In the genomic region with DNA sequence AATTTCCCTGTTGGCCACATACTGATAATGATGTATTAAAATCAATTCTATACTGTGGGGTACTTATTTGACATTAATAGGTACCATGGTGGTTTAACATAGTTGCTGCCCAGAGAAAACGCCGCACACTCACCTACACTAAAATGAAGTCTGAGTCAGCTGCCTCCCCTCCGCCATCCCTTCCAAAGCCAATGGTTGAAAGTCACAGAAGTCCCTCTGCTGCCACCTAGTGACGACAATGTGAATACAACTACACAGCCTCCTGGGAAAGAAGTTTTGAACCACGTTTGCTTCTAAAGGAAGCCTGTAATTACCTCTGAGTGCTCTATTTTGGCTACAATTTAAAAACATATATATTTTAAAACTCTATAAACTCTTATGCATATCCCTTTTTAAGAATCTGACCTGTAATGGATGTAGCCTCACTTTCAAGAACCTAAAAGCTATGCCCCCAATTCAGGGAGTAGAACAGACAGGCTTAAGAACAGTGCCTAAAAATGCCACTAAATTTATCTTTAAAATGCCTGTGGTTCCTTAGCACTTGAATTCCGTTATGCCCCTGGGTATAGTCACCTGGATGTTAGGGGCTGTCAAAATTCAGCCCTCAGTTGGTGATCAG, we compare ENCODE assay signal across 8 cellular contexts. TPM values are rescaled to one million over a fixed set of nuclear protein-coding genes. Genes with fewer than 3 reads are reported as not detected.
DNase-seq lines count a peak whose midpoint lies in the region; ATAC-seq and TF ChIP-seq lines count a peak whose summit lies in the region.

No MANE protein-coding gene starts in this region.

- H3K27me3 Mint-ChIP-seq in naive B cell, result peaks cover 0 to 57% (median 40%) of the 10 kb centered on the region in 3 donors

- no peaks in the 10 kb centered on the region for H3K36me3 Mint-ChIP-seq in naive B cell

- H3K4me3 ChIP-seq in BJ (ENCODE audit: low read depth, low read length) (no peak overlapping the region), OCI-LY1 (ENCODE audit: low read depth, low read length, poor library complexity, severe bottlenecking) (no peak overlapping the region), epithelial cell of esophagus (ENCODE audit: low read length) (no peak overlapping the region)

- H3K9me3 ChIP-seq in OCI-LY1 (ENCODE audit: low read length), result no peaks in the 10 kb centered on the region

- H3K36me3 ChIP-seq in BJ (ENCODE audit: control insufficient read depth, insufficient read depth, low read length), result no peaks in the 10 kb centered on the region
- no peaks in the 10 kb centered on the region for H3K36me3 ChIP-seq in OCI-LY1 (ENCODE audit: insufficient read depth, low read length)

- H3K27ac ChIP-seq in OCI-LY1 (ENCODE audit: low read depth, low read length, poor library complexity, severe bottlenecking), result no peak overlapping the region

- POLR2A ChIA-PET in BJ (lab: Charles Lee), result no interaction called here

- H3K27me3 ChIP-seq in BJ (ENCODE audit: control insufficient read depth, insufficient read depth, low read length) (peaks cover 2% of the 10 kb centered on the region), OCI-LY1 (ENCODE audit: insufficient read depth, low read length) (0 out of 2 replicates have a peak, but pooled peaks cover 4% of the 10 kb centered on the region)

- no peak for DNase-seq in BJ (ENCODE audit: low read depth)
- DNase-seq in activated CD8-positive, alpha-beta memory T cell treated with anti-CD3 and anti-CD28 coated beads, Interleukin-2, amount 50 U/mL, for 1 hour (ENCODE audit: extremely low read depth), result peak; percentile 54
- DNase-seq in epithelial cell of esophagus (ENCODE audit: low read depth), result peak; percentile 88
- peak; percentile 63 for DNase-seq in naive B cell
- DNase-seq in stimulated activated CD8-positive, alpha-beta memory T cell treated with anti-CD3 and anti-CD28 coated beads, Interleukin-7, amount 100 ng/mL, for 1 hour (ENCODE audit: low read depth in 2 of 2), result peak; percentile 39 to 61

- H3K79me2 ChIP-seq in OCI-LY1 (ENCODE audit: insufficient read depth, low read length), result no peaks in the 10 kb centered on the region

- TF ChIP-seq EP300 in Ishikawa (IDR thresholded peaks at IDR 0.05; ENCODE audit: borderline replicate concordance), result no peak

- H2AFZ ChIP-seq in OCI-LY1 (ENCODE audit: low read length), result no peak overlapping the region

- no peaks in the 10 kb centered on the region for H3F3A ChIP-seq in OCI-LY1 (ENCODE audit: insufficient read depth, low read length)

- H3K4me2 ChIP-seq in OCI-LY1 (ENCODE audit: low read length), result no peak overlapping the region

- peaks cover 0 to 2% (median 0%) of the 10 kb centered on the region in 7 donors for H3K9me3 Mint-ChIP-seq in naive B cell

- no peak overlapping the region for H3K27ac Mint-ChIP-seq in naive B cell

- H3K4me3 Mint-ChIP-seq in naive B cell, result no peak overlapping the region

- H4K20me1 ChIP-seq in OCI-LY1 (ENCODE audit: insufficient read depth, low read length), result no peaks in the 10 kb centered on the region

- CTCF ChIA-PET in BJ (lab: Yijun Ruan, JAX), result interaction anchor here (0.6 to 5.9 kb wide), 22 partner anchors 10 to 146 kb away, joined by 3 to 46 read pairs (median 4); a partner anchor contains a TSS

- no peaks in the 10 kb centered on the region for H3K4me1 ChIP-seq in OCI-LY1 (ENCODE audit: insufficient read depth, low read length, severe bottlenecking)

- no peaks in the 10 kb centered on the region for H3K9me2 ChIP-seq in OCI-LY1 (ENCODE audit: low read depth, low read length)

- TF ChIP-seq RAD21 in Ishikawa (IDR thresholded peaks at IDR 0.05; ENCODE audit: low read depth), result peak; percentile 88

- H3K4me1 Mint-ChIP-seq in naive B cell, result peaks cover 0 to 4% (median 3%) of the 10 kb centered on the region in 3 donors

- TF ChIP-seq CTCF in BJ (IDR thresholded peaks at IDR 0.05; ENCODE audit: insufficient read depth, low read depth, low read length) (peak; percentile 81), OCI-LY1 (IDR thresholded peaks at IDR 0.05; ENCODE audit: low read length) (peak; percentile 79), epithelial cell of esophagus (IDR thresholded peaks at IDR 0.05; ENCODE audit: insufficient read depth, low read depth, low read length, missing control alignments) (peak; percentile 90)

- no peak overlapping the region for H3K9ac ChIP-seq in OCI-LY1 (ENCODE audit: low read length)

- ATAC-seq in GM19452 (IDR thresholded peaks at IDR 0.05; ENCODE audit: unreplicated experiment) (peak; percentile 87), naive B cell (ENCODE audit: low read depth in 2 of 2) (peak; percentile 81 to 93)

TF ChIP-seq in Ishikawa, 13 proteins besides CTCF, POLR2A, EP300 and RAD21:
- TF ChIP-seq TEAD4 (IDR thresholded peaks at IDR 0.05) (0 out of 2 replicates have a peak, but pooled peaks have one; percentile 9), CEBPB (IDR thresholded peaks at IDR 0.05) (no peak), YY1 (IDR thresholded peaks at IDR 0.05; ENCODE audit: low read depth) (peak; percentile 65)

RNA-seq across cellular contexts. Expression of a gene that starts 20.6 kb away (rescaled TPM):
- polyA plus RNA-seq in BJ (2011; rRNA removed), result 55.3 and 72.2 TPM in 2 replicates
- polyA minus RNA-seq in BJ (2011; rRNA and poly(A)+ RNA removed), result 24.7 and 26.6 TPM in 2 replicates
- 10 to 100 TPM; 25.5 to 64.8 (median 47.7) TPM for polyA plus RNA-seq in naive B cell (ENCODE audit: low read depth in 6 of 6)
